In the genomic region with DNA sequence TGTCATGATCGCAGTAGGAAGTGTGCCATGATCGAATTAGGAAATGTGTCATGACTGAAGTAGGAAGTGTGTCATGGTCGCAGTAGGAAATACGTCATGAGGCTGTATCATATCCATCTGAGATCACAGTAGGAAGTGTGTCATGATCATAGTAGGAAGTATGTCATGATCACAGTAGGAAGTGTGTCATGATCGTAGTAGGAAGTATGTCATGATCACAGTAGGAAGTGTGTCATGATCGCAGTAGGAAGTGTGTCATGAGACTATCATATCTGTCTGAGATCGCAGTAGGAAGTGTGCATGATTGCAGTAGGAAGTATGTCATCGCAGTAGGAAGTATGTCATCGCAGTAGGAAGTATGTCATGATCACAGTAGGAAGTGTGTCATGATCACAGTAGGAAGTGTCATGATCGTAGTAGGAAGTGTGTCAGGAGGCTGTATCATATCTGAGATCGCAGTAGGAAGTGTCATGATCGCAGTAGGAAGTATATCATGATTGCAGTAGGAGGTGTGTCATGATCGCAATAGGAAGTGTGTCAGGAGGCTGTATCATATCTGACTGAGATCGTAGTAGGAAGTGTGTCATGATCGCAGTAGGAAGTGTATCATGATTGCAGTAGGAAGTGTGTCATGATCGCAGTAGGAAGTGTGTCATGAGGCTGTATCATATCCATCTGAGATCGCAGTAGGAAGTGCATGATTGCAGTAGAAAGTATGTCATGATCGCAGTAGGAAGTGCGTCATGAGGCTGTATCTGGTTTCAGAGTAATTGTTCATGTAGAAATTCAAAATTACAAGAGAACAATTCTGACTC, we compare ENCODE assay signal across 2 cellular contexts.
A peak's percentile ranks its signal among the peaks of the same experiment; 100 is the strongest.
TF ChIP-seq lines count a peak whose summit lies in the region.

No MANE protein-coding gene starts in this region.

TF ChIP-seq in HepG2, 621 proteins besides CTCF, POLR2A, EP300 and RAD21:
- TF ChIP-seq PLRG1 (conservative IDR thresholded peaks at IDR 0.05), result no peak
- peak; percentile 68 for TF ChIP-seq CREB1 (IDR thresholded peaks at IDR 0.05)
- TF ChIP-seq CREB1 (CRISPR knock-in tag; IDR thresholded peaks at IDR 0.05), result no peak

TF ChIP-seq in GM12878, 131 proteins besides CTCF, POLR2A, EP300 and RAD21:
- 0 out of 2 replicates have a peak, but pooled peaks have one; percentile 9 for TF ChIP-seq TCF3 (IDR thresholded peaks at IDR 0.05; ENCODE audit: borderline replicate concordance, insufficient read depth, low read depth, low read length)
- no peak for TF ChIP-seq NFXL1 (IDR thresholded peaks at IDR 0.05; ENCODE audit: borderline replicate concordance)
- TF ChIP-seq, protein P1, sequence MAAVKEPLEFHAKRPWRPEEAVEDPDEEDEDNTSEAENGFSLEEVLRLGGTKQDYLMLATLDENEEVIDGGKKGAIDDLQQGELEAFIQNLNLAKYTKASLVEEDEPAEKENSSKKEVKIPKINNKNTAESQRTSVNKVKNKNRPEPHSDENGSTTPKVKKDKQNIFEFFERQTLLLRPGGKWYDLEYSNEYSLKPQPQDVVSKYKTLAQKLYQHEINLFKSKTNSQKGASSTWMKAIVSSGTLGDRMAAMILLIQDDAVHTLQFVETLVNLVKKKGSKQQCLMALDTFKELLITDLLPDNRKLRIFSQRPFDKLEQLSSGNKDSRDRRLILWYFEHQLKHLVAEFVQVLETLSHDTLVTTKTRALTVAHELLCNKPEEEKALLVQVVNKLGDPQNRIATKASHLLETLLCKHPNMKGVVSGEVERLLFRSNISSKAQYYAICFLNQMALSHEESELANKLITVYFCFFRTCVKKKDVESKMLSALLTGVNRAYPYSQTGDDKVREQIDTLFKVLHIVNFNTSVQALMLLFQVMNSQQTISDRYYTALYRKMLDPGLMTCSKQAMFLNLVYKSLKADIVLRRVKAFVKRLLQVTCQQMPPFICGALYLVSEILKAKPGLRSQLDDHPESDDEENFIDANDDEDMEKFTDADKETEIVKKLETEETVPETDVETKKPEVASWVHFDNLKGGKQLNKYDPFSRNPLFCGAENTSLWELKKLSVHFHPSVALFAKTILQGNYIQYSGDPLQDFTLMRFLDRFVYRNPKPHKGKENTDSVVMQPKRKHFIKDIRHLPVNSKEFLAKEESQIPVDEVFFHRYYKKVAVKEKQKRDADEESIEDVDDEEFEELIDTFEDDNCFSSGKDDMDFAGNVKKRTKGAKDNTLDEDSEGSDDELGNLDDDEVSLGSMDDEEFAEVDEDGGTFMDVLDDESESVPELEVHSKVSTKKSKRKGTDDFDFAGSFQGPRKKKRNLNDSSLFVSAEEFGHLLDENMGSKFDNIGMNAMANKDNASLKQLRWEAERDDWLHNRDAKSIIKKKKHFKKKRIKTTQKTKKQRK (IDR thresholded peaks at IDR 0.05; ENCODE audit: low read depth, low read length), result no peak
- peak in 1 of 2 experiments; percentile 55; a peak in 1 of 4 replicates for TF ChIP-seq ETV6 (conservative IDR thresholded peaks at IDR 0.05 in 1 of 2, IDR thresholded peaks at IDR 0.05 in 1 of 2; ENCODE audit: borderline replicate concordance in 1 of 2, low read depth in 1 of 2)
- no peak for TF ChIP-seq MTA3 (IDR thresholded peaks at IDR 0.05; ENCODE audit: borderline replicate concordance, low read length)
- no peak for TF ChIP-seq RAD51 (IDR thresholded peaks at IDR 0.05)
- no peak for TF ChIP-seq STAT3 (IDR thresholded peaks at IDR 0.05; ENCODE audit: low read depth, low read length)
- no peak for TF ChIP-seq IRF4 (IDR thresholded peaks at IDR 0.05; ENCODE audit: low read depth, low read length)
- peak; percentile 62; the same call in 1 of the 2 replicates for TF ChIP-seq ZBED1 (IDR thresholded peaks at IDR 0.05; ENCODE audit: borderline replicate concordance)
- TF ChIP-seq, protein P2, sequence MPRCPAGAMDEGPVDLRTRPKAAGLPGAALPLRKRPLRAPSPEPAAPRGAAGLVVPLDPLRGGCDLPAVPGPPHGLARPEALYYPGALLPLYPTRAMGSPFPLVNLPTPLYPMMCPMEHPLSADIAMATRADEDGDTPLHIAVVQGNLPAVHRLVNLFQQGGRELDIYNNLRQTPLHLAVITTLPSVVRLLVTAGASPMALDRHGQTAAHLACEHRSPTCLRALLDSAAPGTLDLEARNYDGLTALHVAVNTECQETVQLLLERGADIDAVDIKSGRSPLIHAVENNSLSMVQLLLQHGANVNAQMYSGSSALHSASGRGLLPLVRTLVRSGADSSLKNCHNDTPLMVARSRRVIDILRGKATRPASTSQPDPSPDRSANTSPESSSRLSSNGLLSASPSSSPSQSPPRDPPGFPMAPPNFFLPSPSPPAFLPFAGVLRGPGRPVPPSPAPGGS (IDR thresholded peaks at IDR 0.05; ENCODE audit: borderline replicate concordance, insufficient read depth, low read depth, low read length, poor library complexity, severe bottlenecking), result peak; percentile 84
- TF ChIP-seq ZNF384 (IDR thresholded peaks at IDR 0.05; ENCODE audit: borderline replicate concordance, low read depth, low read length), result no peak
- no peak for TF ChIP-seq KDM1A (IDR thresholded peaks at IDR 0.05; ENCODE audit: borderline replicate concordance)
TF ChIP-seq in GM12878: peak in this region for 4.
